Comparison of ENCODE assay signal across 24 cellular contexts in genomic region chr11:11211888-11212287, GRCh38.
DNase-seq lines count a peak whose midpoint lies in the region; ATAC-seq and TF ChIP-seq lines count a peak whose summit lies in the region.
"Had no signal": no experiment of that assay in that cellular context is flagged by ENCODE, and none has a peak within 500 bp of the region (broad histone marks: within the 10 kb centered on the region; RNA-seq: fewer than 3 reads in every experiment).

No MANE protein-coding gene starts in this region.

- no peak overlapping the region for H3K27ac ChIP-seq in colonic mucosa
- H3K27ac ChIP-seq: ascending aorta, C4-2B, left ventricle myocardium inferior, neutrophil, thoracic aorta, uterus had no signal

- no peak for TF ChIP-seq CTCF in colonic mucosa (IDR thresholded peaks at IDR 0.05)
- TF ChIP-seq CTCF in GM10248 (IDR thresholded peaks at IDR 0.05; ENCODE audit: control extremely low read depth, extremely low read depth, low read depth, missing control alignments), result no peak

- CTCF ChIA-PET in GM10248 (lab: Yijun Ruan, JAX), result interaction anchor here (1.4 kb wide), 1 partner anchor 241 kb away, joined by 3 read pairs; no protein-coding TSS in a partner anchor

- ATAC-seq in GM21576 (IDR thresholded peaks at IDR 0.05; ENCODE audit: unreplicated experiment), result no peak

- H3K9ac ChIP-seq in colonic mucosa (ENCODE audit: low read depth in 2 of 2, low read length in 2 of 2), result no peak overlapping the region

- DNase-seq in DMS79 treated with DMSO at 0.1 percent for 48 hours (lab: John Stamatoyannopoulos, UW) (peak; percentile 84), NCI-H1694 (lab: John Stamatoyannopoulos, UW) (peak; percentile 10), astrocyte of the hippocampus (ENCODE audit: low read depth, low spot score) (peak; percentile 54), inferior parietal cortex (ENCODE audit: extremely low spot score) (peak; percentile 24), colonic mucosa (no peak), islet precursor cell (no peak), GM10248 (ENCODE audit: extremely low spot score) (no peak)
- DNase-seq: activated effector memory CD4-positive, alpha-beta T cell treated with Interleukin-2 at 50 U/mL for 16 hours; activated naive CD8-positive, alpha-beta T cell treated with anti-CD3 and anti-CD28 coated beads, Interleukin-2, amount 10 ng/mL, durations not matched to agents 7 days and 5 days; central memory CD4-positive, alpha-beta T cell; endodermal cell; H9; left ventricle myocardium inferior; naive B cell; NCI-H2029 treated with DMSO at 0.1 percent for 48 hours; NCI-H526 treated with DMSO at 0.1 percent for 48 hours; stimulated activated CD4-positive, alpha-beta T cell treated with anti-CD3 and anti-CD28 coated beads, Interleukin-15, amount 100 ng/mL, for 24 hours; stimulated activated naive CD4-positive, alpha-beta T cell; uterus had no signal

- intact Hi-C loops in colonic mucosa (cut with DNase I), result no loop called here

- H3K27me3 ChIP-seq in colonic mucosa, result no peaks in the 10 kb centered on the region
- H3K27me3 ChIP-seq: ascending aorta, uterus had no signal

- no peaks in the 10 kb centered on the region for H3K4me1 ChIP-seq in colonic mucosa
- H3K4me1 ChIP-seq: uterus had no signal

- no peaks in the 10 kb centered on the region for H3K9me3 ChIP-seq in colonic mucosa
- H3K9me3 ChIP-seq: ascending aorta, left ventricle myocardium inferior, neutrophil, thoracic aorta, uterus had no signal

- no peak overlapping the region for H3K4me3 ChIP-seq in colonic mucosa
- H3K4me3 ChIP-seq: ascending aorta, left ventricle myocardium inferior, thoracic aorta, uterus had no signal

- POLR2A ChIA-PET in GM10248 (lab: Yijun Ruan, JAX), result no interaction called here

- H3K36me3 ChIP-seq in colonic mucosa, result no peaks in the 10 kb centered on the region
- H3K36me3 ChIP-seq: ascending aorta, left ventricle myocardium inferior, neutrophil, thoracic aorta, uterus had no signal

Comparison
In these comparisons a context has a peak if more than half of its experiments do, and no peak if none do; other contexts are left out.
1. DNase-seq: peak in DMS79 treated with DMSO at 0.1 percent for 48 hours (single experiment), NCI-H1694 (single experiment), astrocyte of the hippocampus (single experiment) and inferior parietal cortex (single experiment); none in colonic mucosa (single experiment), islet precursor cell (single experiment) and GM10248 (single experiment).